In the genomic region with DNA sequence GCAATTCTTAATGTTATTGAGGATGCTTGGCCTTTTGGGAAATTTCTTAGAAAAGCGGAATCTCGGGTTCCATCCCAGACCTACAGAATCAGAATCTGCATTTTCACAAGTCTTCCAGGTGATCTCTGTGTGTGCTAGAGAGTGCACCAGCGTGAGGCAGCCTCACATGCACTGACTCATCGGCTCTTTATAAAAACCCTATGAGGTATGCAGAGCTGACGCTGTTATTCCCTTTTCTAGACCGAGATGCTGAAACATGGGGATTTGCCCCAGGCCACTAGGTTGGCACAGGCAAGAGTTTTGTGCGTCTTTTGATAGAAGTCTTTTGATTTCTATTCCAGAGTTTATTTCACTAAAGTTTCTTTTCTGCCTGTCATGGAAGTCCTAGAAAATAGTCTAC, we compare ENCODE assay signal across 21 cellular contexts.
DNase-seq lines count a peak whose midpoint lies in the region; ATAC-seq and TF ChIP-seq lines count a peak whose summit lies in the region.
"Had no signal": no experiment of that assay in that cellular context is flagged by ENCODE, and none has a peak within 500 bp of the region (broad histone marks: within the 10 kb centered on the region; RNA-seq: fewer than 3 reads in every experiment).

No MANE protein-coding gene starts in this region.

- no peaks in the 10 kb centered on the region for H3K79me2 ChIP-seq in mammary epithelial cell (ENCODE audit: insufficient read depth, low read length)

- no peak overlapping the region for H3K4me3 ChIP-seq in breast epithelium
- no peak overlapping the region for H3K4me3 ChIP-seq in mammary epithelial cell (replicated peaks in 1 of 3; ENCODE audit: insufficient read depth in 1 of 3, low read depth in 2 of 3, low read length in 3 of 3)
- H3K4me3 ChIP-seq: GM12878, GM23338 had no signal

- TF ChIP-seq POLR2A in breast epithelium (IDR thresholded peaks at IDR 0.05), result no peak

- no peak overlapping the region for H3K27ac ChIP-seq in breast epithelium
- H3K27ac ChIP-seq in mammary epithelial cell (ENCODE audit: insufficient read depth, low read depth, low read length), result no peak overlapping the region
- peak overlapping the region; percentile 56 for H3K27ac ChIP-seq in foreskin keratinocyte
- H3K27ac ChIP-seq: 22Rv1, C4-2B had no signal

- no peak for TF ChIP-seq CTCF in MCF 10A (IDR thresholded peaks at IDR 0.05; ENCODE audit: unreplicated experiment)
- no peak for TF ChIP-seq CTCF in breast epithelium (IDR thresholded peaks at IDR 0.05)
- TF ChIP-seq CTCF in mammary epithelial cell (conservative IDR thresholded peaks at IDR 0.05 in 1 of 2, IDR thresholded peaks at IDR 0.05 in 1 of 2; ENCODE audit: extremely low read depth in 1 of 2, insufficient read depth in 1 of 2, low read depth in 1 of 2, low read length in 2 of 2), result no peak
- TF ChIP-seq CTCF in foreskin keratinocyte (conservative IDR thresholded peaks at IDR 0.05), result peak; percentile 7

- H3K9me3 ChIP-seq in breast epithelium (no peaks in the 10 kb centered on the region), mammary epithelial cell (replicated peaks; ENCODE audit: insufficient read depth, low read length) (no peaks in the 10 kb centered on the region)
- H3K9me3 ChIP-seq: BE2C, Caco-2 had no signal

- no peaks in the 10 kb centered on the region for H4K20me1 ChIP-seq in mammary epithelial cell (ENCODE audit: insufficient read depth, low read length)

- H3K36me3 ChIP-seq in breast epithelium (no peaks in the 10 kb centered on the region), mammary epithelial cell (ENCODE audit: insufficient read depth, low read length) (no peaks in the 10 kb centered on the region)
- H3K36me3 ChIP-seq: BE2C had no signal

- no peaks in the 10 kb centered on the region for H3K36me3 Mint-ChIP-seq in MCF 10A (ENCODE audit: insufficient read depth, unreplicated experiment)
- H3K36me3 Mint-ChIP-seq: CD4-positive, CD25-positive, alpha-beta regulatory T cell; CD8-positive, alpha-beta T cell had no signal

- H3K9ac ChIP-seq in mammary epithelial cell (ENCODE audit: insufficient read depth, low read length), result no peak overlapping the region

- H3K27ac Mint-ChIP-seq in MCF 10A (ENCODE audit: low read depth, unreplicated experiment), result no peak overlapping the region
- H3K27ac Mint-ChIP-seq: CD4-positive, CD25-positive, alpha-beta regulatory T cell; CD8-positive, alpha-beta T cell; GM23338 had no signal

- no peaks in the 10 kb centered on the region for H3K9me3 Mint-ChIP-seq in MCF 10A (ENCODE audit: unreplicated experiment)
- H3K9me3 Mint-ChIP-seq: CD8-positive, alpha-beta T cell; GM23338; H9 had no signal

- intact Hi-C loops in MCF 10A (cut with micrococcal nuclease) (loop anchor here (5.0 kb wide), 1 partner anchor 807 kb away; no protein-coding TSS in a partner anchor), breast epithelium (cut with DNase I; ENCODE audit: low total_unique reads) (no loop called here), mammary epithelial cell (cut with micrococcal nuclease) (no loop called here)

- no peaks in the 10 kb centered on the region for H3K27me3 Mint-ChIP-seq in MCF 10A (ENCODE audit: insufficient read depth, unreplicated experiment)

- no peak overlapping the region for H3K4me2 ChIP-seq in mammary epithelial cell (ENCODE audit: insufficient read depth, low read depth, low read length)
- H3K4me2 ChIP-seq: GM23338 had no signal

- WGBS in mammary epithelial cell (ENCODE audit: low coverage, missing lambda C conversion rate), result 56% methylated on average over 7 of the region's 7 CpGs

- in situ Hi-C loops in mammary epithelial cell (cut with MboI; ENCODE audit: low sequenced_read_pairs in 2 of 2), result no loop called here

- DNase-seq in MCF 10A (ENCODE audit: unreplicated experiment), result peak; percentile 53
- no peak for DNase-seq in breast epithelium (ENCODE audit: low spot score in 2 of 2)
- DNase-seq in mammary epithelial cell, result peak; percentile 55
- DNase-seq in foreskin keratinocyte, result peak; percentile 65 to 88
- DNase-seq in stimulated activated CD4-positive, alpha-beta T cell treated with anti-CD3 and anti-CD28 coated beads, Interleukin-15, amount 100 ng/mL, for 24 hours, result no peak
- DNase-seq in NCI-H128 (lab: John Stamatoyannopoulos, UW; ENCODE audit: unreplicated experiment), result no peak
- DNase-seq in retina, result no peak
- DNase-seq: BE2C; Caco-2; CD4-positive, CD25-positive, alpha-beta regulatory T cell; CD8-positive, alpha-beta T cell; DMS79; EL; GDM1; H9 had no signal

- POLR2A ChIA-PET in MCF 10A (lab: Yijun Ruan, JAX), result interaction anchor here (1.2 kb wide), 1 partner anchor 61 kb away, joined by 4 read pairs; no protein-coding TSS in a partner anchor

- BruUV-seq in MCF 10A (replicated peaks; lab: Mats Ljungman, UMichigan) (no TSS peak), mammary epithelial cell (replicated peaks; lab: Mats Ljungman, UMichigan) (no TSS peak)

- no peak overlapping the region for H2AFZ ChIP-seq in mammary epithelial cell (ENCODE audit: low read depth, low read length)
- H2AFZ ChIP-seq: GM23338 had no signal

- ATAC-seq in foreskin keratinocyte (peak; percentile 100), GM19467 (IDR thresholded peaks at IDR 0.05; ENCODE audit: unreplicated experiment) (no peak)
- ATAC-seq: CD8-positive, alpha-beta T cell; GM12878; GM23338; HCT116 had no signal

- no peaks in the 10 kb centered on the region for H3K27me3 ChIP-seq in breast epithelium
- H3K27me3 ChIP-seq in mammary epithelial cell (ENCODE audit: insufficient read depth, low read length), result no peaks in the 10 kb centered on the region
- no peaks in the 10 kb centered on the region for H3K27me3 ChIP-seq in foreskin keratinocyte
- H3K27me3 ChIP-seq: BE2C had no signal

- dilution Hi-C loops in mammary epithelial cell (cut with HindIII; ENCODE audit: low sequenced_read_pairs), result no loop called here

- H3K4me1 ChIP-seq in breast epithelium (no peaks in the 10 kb centered on the region), mammary epithelial cell (ENCODE audit: insufficient read depth, low read length) (no peaks in the 10 kb centered on the region), foreskin keratinocyte (peaks cover 12% of the 10 kb centered on the region)
- H3K4me1 ChIP-seq: BE2C, Caco-2 had no signal

- H3K4me1 Mint-ChIP-seq in MCF 10A (ENCODE audit: insufficient read depth, unreplicated experiment), result no peaks in the 10 kb centered on the region
- H3K4me1 Mint-ChIP-seq: CD4-positive, CD25-positive, alpha-beta regulatory T cell had no signal

- H3K4me3 Mint-ChIP-seq in MCF 10A (ENCODE audit: unreplicated experiment), result no peak overlapping the region
- H3K4me3 Mint-ChIP-seq: CD4-positive, CD25-positive, alpha-beta regulatory T cell; CD8-positive, alpha-beta T cell; GM23338; H9 had no signal

- CTCF ChIA-PET in MCF 10A (lab: Yijun Ruan, JAX) (interaction anchor here (0.6 kb wide), 1 partner anchor 231 kb away, joined by 4 read pairs; no protein-coding TSS in a partner anchor), mammary epithelial cell (lab: Charles Lee; ENCODE audit: low non-redundant PET) (no interaction called here)

Comparison
In these comparisons a context has a peak if more than half of its experiments do, and no peak if none do; other contexts are left out.
1. DNase-seq: peak in MCF 10A (single experiment), mammary epithelial cell (single experiment) and foreskin keratinocyte (2 of 2); none in breast epithelium (0 of 2), stimulated activated CD4-positive, alpha-beta T cell treated with anti-CD3 and anti-CD28 coated beads, Interleukin-15, amount 100 ng/mL, for 24 hours (single experiment), NCI-H128 (single experiment) and retina (single experiment).